Comparison of ENCODE assay signal across 20 cellular contexts in the genomic region with DNA sequence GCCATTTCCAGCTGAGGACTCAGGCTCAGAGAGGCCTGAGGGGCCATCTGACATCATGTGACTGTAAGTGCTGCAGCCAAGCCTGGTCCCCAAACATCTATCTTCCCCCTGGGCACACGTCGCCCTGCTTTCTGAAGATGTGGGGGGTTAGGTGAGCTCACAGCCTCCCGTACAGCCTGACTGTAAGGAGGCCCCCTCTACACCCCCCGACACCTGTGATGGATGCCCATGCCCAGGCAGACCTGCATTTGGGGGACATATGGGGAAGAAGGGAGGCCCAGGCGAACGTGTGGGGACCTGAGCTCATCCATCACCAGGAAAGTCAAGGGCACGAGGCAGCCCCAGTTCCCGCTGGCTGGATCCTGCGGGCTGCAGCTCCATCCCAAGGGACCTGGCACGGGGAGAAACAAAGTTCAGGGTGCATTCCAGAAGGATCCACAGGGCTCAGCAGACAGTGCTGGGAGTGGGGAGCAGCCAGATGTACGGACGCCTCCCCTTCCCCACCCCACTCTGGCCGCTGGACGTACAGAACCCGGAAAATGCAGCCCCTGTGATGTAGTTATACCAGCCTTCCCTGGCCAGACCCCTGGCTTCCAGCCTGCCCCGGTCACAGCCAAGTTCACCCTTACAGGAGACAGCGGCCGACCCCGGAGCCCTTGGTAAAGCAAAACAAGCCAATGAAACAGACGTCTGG.
DNase-seq lines count a peak whose midpoint lies in the region; ATAC-seq, FAIRE-seq and TF ChIP-seq lines count a peak whose summit lies in the region.
"Had no signal": no experiment of that assay in that cellular context is flagged by ENCODE, and none has a peak within 500 bp of the region (broad histone marks: within the 10 kb centered on the region; RNA-seq: fewer than 3 reads in every experiment).

No MANE protein-coding gene starts in this region.

- 74% methylated on average over 6 of the region's 20 CpGs for WGBS in HepG2 (ENCODE audit: low lambda C conversion rate)
- 78 to 86% (median 83%) methylated on average over 19 to 20 of the region's 20 CpGs for WGBS in ovary, 3 donors

- H2AFZ ChIP-seq in HepG2 (ENCODE audit: low read length) = no peak overlapping the region

- FAIRE-seq in HepG2 (lab: Jason Lieb, UNC) = no peak
- FAIRE-seq: GM12878, GM19239 had no signal

- H3K4me2 ChIP-seq in HepG2 (ENCODE audit: low read depth, low read length) = peak overlapping the region; percentile 35; the same call in 1 of the 2 replicates
- H3K4me2 ChIP-seq: BLaER1 treated with 17β-estradiol and CSF1 and Interleukin-3, amounts not matched to agents 10 nM and 100 nM had no signal

- no TSS peak for BruUV-seq in HepG2 (replicated peaks; lab: Mats Ljungman, UMichigan)

- TF ChIP-seq EP300 in HepG2 (IDR thresholded peaks at IDR 0.05; ENCODE audit: low read depth in 2 of 2, low read length in 2 of 2) (no peak), HepG2 (CRISPR knock-in tag; IDR thresholded peaks at IDR 0.05; ENCODE audit: borderline replicate concordance) (no peak), ovary (IDR thresholded peaks at IDR 0.05) (no peak)

- intact Hi-C loops in HepG2 (cut with micrococcal nuclease; ENCODE audit: unreplicated experiment) = no loop called here
- intact Hi-C loops in ovary (cut with DNase I) = no loop called here

- H3K36me3 ChIP-seq in HepG2 (replicated peaks in 1 of 2; ENCODE audit: control insufficient read depth in 1 of 2, insufficient read depth in 2 of 2, low read length in 2 of 2) (no peaks in the 10 kb centered on the region), ovary (no peaks in the 10 kb centered on the region)
- H3K36me3 ChIP-seq: BLaER1 treated with 17β-estradiol and CSF1 and Interleukin-3, amounts not matched to agents 10 nM and 100 nM; HAP-1 had no signal

- H3K9ac ChIP-seq in HepG2 (ENCODE audit: insufficient read depth, low read depth, low read length) = no peak overlapping the region
- H3K9ac ChIP-seq: BLaER1 treated with 17β-estradiol and CSF1 and Interleukin-3, amounts not matched to agents 10 nM and 100 nM had no signal

- TF ChIP-seq POLR2A in HepG2 (IDR thresholded peaks at IDR 0.05; ENCODE audit: insufficient read depth in 1 of 2, low read depth in 2 of 2, low read length in 2 of 2) (no peak), ovary (IDR thresholded peaks at IDR 0.05) (no peak)

- no peak overlapping the region for H3K4me3 Mint-ChIP-seq in osteocyte (ENCODE audit: unreplicated experiment)
- H3K4me3 Mint-ChIP-seq: B cell; CD8-positive, alpha-beta T cell had no signal

- no peak overlapping the region for H3K27ac Mint-ChIP-seq in osteocyte (ENCODE audit: unreplicated experiment)
- H3K27ac Mint-ChIP-seq: B cell; CD8-positive, alpha-beta T cell had no signal

- H3K36me3 Mint-ChIP-seq in osteocyte (ENCODE audit: unreplicated experiment) = no peaks in the 10 kb centered on the region
- H3K36me3 Mint-ChIP-seq: CD8-positive, alpha-beta T cell had no signal

- H3K4me1 Mint-ChIP-seq in osteocyte (ENCODE audit: unreplicated experiment) = peaks cover 4% of the 10 kb centered on the region
- H3K4me1 Mint-ChIP-seq: B cell had no signal

- H3K9me3 ChIP-seq in HepG2 (ENCODE audit: low read length) (no peaks in the 10 kb centered on the region), ovary (no peaks in the 10 kb centered on the region)
- H3K9me3 ChIP-seq: BLaER1 treated with 17β-estradiol and CSF1 and Interleukin-3, amounts not matched to agents 10 nM and 100 nM; HAP-1 had no signal

- no peak for TF ChIP-seq CTCF in HepG2 (CRISPR knock-in tag; IDR thresholded peaks at IDR 0.05)
- TF ChIP-seq CTCF in osteocyte (IDR thresholded peaks at IDR 0.05) = no peak
- no peak for TF ChIP-seq CTCF in ovary (IDR thresholded peaks at IDR 0.05)

- peaks cover 9% of the 10 kb centered on the region for H3K27me3 Mint-ChIP-seq in osteocyte (ENCODE audit: unreplicated experiment)

- TF ChIP-seq RAD21 in HepG2 (CRISPR knock-in tag; IDR thresholded peaks at IDR 0.05) = no peak

- CTCF ChIA-PET in HepG2 (lab: Yijun Ruan, JAX; ENCODE audit: low intra/inter-chr PET ratio, low total read pairs) = no interaction called here

- no peaks in the 10 kb centered on the region for H3K79me2 ChIP-seq in HepG2 (ENCODE audit: insufficient read depth, low read length)

- in situ Hi-C loops in HepG2 (cut with HindIII; ENCODE audit: extremely low pct_ligation_motif_present, low pct_unique_long_range_greater_than_20kb) = no loop called here

- H3K27me3 ChIP-seq in HepG2 (ENCODE audit: control insufficient read depth in 1 of 2, insufficient read depth in 2 of 2, low read length in 2 of 2) (peaks cover 0 to 28% of the 10 kb centered on the region in 2 experiments; a peak in 1 of 5 replicates), ovary (no peaks in the 10 kb centered on the region)
- H3K27me3 ChIP-seq: BLaER1 treated with 17β-estradiol and CSF1 and Interleukin-3, amounts not matched to agents 10 nM and 100 nM had no signal

- H3K27ac ChIP-seq in HepG2 (ENCODE audit: extremely low read length, insufficient read depth, low read length) (no peak overlapping the region), ovary (no peak overlapping the region)
- H3K27ac ChIP-seq: 22Rv1; BLaER1 treated with 17β-estradiol and CSF1 and Interleukin-3, amounts not matched to agents 10 nM and 100 nM; HL-60 had no signal

- DNase-seq in activated effector memory CD4-positive, alpha-beta T cell treated with anti-CD3 and anti-CD28 coated beads, Interleukin-2, amount 50 U/mL, for 16 hours = peak; percentile 39
- DNase-seq in activated effector memory CD4-positive, alpha-beta T cell treated with Interleukin-2 at 50 U/mL for 16 hours = no peak
- DNase-seq in HepG2 (ENCODE audit: low spot score) (no peak), osteocyte (ENCODE audit: extremely low spot score, unreplicated experiment) (peak; percentile 72), ovary (no peak), AG08395 (ENCODE audit: low spot score) (no peak), DMS153 treated with DMSO at 0.1 percent for 48 hours (lab: John Stamatoyannopoulos, UW; ENCODE audit: unreplicated experiment) (no peak)
- DNase-seq: Calu3; CD8-positive, alpha-beta T cell; DMS53; DND-41; EL; IMR-90 had no signal

- H3K9me3 Mint-ChIP-seq in osteocyte (ENCODE audit: unreplicated experiment) = no peaks in the 10 kb centered on the region
- H3K9me3 Mint-ChIP-seq: CD8-positive, alpha-beta T cell had no signal

- H3K4me1 ChIP-seq in HepG2 (ENCODE audit: insufficient read depth, low read length) (peaks cover 14% of the 10 kb centered on the region), ovary (ENCODE audit: insufficient read depth) (no peaks in the 10 kb centered on the region)
- H3K4me1 ChIP-seq: HAP-1 had no signal

- H4K20me1 ChIP-seq in HepG2 (ENCODE audit: insufficient read depth, low read length) = no peaks in the 10 kb centered on the region
- H4K20me1 ChIP-seq: BLaER1 treated with 17β-estradiol and CSF1 and Interleukin-3, amounts not matched to agents 10 nM and 100 nM had no signal

- peak; percentile 19; the same call in 2 of the 3 replicates for ATAC-seq in HepG2
- ATAC-seq: CD8-positive, alpha-beta T cell; GM12878 had no signal

- POLR2A ChIA-PET in HepG2 (lab: Yijun Ruan, JAX) = no interaction called here

- H3K4me3 ChIP-seq in HepG2 (replicated peaks in 1 of 3; ENCODE audit: insufficient read depth in 1 of 3, low read depth in 2 of 3, low read length in 3 of 3) (no peak overlapping the region), ovary (no peak overlapping the region)
- H3K4me3 ChIP-seq: BLaER1 treated with 17β-estradiol and CSF1 and Interleukin-3, amounts not matched to agents 10 nM and 100 nM; GM12878; HAP-1 had no signal

TF ChIP-seq in HepG2, 621 proteins besides CTCF, POLR2A, EP300 and RAD21 (continues in another document):
- TF ChIP-seq ZMYM4 (CRISPR knock-in tag; IDR thresholded peaks at IDR 0.05) (no peak), HNRNPL (IDR thresholded peaks at IDR 0.05; ENCODE audit: low read depth, low read length) (no peak), ZFP36 (IDR thresholded peaks at IDR 0.05; ENCODE audit: borderline replicate concordance, low read depth, low read length, partially characterized antibody) (no peak), CBFB (CRISPR knock-in tag; IDR thresholded peaks at IDR 0.05) (no peak), ZBTB2 (CRISPR knock-in tag; IDR thresholded peaks at IDR 0.05; ENCODE audit: low read depth) (no peak), ZNF33A (CRISPR knock-in tag; IDR thresholded peaks at IDR 0.05; ENCODE audit: borderline replicate concordance) (no peak), ZKSCAN1 (IDR thresholded peaks at IDR 0.05; ENCODE audit: low read length) (no peak), ZEB1 (IDR thresholded peaks at IDR 0.05; ENCODE audit: insufficient replicate concordance, low read depth) (no peak)
- TF ChIP-seq, protein P1, sequence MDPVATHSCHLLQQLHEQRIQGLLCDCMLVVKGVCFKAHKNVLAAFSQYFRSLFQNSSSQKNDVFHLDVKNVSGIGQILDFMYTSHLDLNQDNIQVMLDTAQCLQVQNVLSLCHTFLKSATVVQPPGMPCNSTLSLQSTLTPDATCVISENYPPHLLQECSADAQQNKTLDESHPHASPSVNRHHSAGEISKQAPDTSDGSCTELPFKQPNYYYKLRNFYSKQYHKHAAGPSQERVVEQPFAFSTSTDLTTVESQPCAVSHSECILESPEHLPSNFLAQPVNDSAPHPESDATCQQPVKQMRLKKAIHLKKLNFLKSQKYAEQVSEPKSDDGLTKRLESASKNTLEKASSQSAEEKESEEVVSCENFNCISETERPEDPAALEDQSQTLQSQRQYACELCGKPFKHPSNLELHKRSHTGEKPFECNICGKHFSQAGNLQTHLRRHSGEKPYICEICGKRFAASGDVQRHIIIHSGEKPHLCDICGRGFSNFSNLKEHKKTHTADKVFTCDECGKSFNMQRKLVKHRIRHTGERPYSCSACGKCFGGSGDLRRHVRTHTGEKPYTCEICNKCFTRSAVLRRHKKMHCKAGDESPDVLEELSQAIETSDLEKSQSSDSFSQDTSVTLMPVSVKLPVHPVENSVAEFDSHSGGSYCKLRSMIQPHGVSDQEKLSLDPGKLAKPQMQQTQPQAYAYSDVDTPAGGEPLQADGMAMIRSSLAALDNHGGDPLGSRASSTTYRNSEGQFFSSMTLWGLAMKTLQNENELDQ (CRISPR knock-in tag; IDR thresholded peaks at IDR 0.05; ENCODE audit: borderline replicate concordance) = no peak

Comparison
In these comparisons a context has a peak if more than half of its experiments do, and no peak if none do; other contexts are left out.
1. DNase-seq: peak in activated effector memory CD4-positive, alpha-beta T cell treated with anti-CD3 and anti-CD28 coated beads, Interleukin-2, amount 50 U/mL, for 16 hours (single experiment) and osteocyte (single experiment); none in activated effector memory CD4-positive, alpha-beta T cell treated with Interleukin-2 at 50 U/mL for 16 hours (single experiment), HepG2 (single experiment), ovary (0 of 5), AG08395 (single experiment) and DMS153 treated with DMSO at 0.1 percent for 48 hours (single experiment).